In the genomic region with DNA sequence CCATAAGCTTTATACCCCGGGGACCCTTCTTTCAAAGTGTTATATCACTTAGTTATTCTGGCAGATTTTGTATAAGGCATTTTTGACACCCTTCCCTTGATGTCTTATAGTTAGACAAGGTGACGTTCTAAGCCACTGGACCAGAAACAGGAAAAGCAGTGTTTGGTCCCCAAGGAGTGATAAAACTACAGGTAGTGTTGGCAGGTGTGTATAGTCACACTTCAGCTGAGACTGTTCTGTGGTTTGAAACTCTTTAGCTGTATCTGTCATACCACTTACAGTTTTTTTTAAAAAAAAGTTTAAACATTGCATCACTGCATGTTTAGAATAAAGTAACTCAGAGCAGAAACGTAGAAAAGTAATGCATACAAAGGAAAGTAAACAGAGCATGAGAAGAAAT, we compare ENCODE assay signal across 31 cellular contexts. TPM values are rescaled to one million over a fixed set of nuclear protein-coding genes. Genes with fewer than 3 reads are reported as not detected.
"Had no signal": no experiment of that assay in that cellular context is flagged by ENCODE, and none has a peak within 500 bp of the region (broad histone marks: within the 10 kb centered on the region; RNA-seq: fewer than 3 reads in every experiment).

No MANE protein-coding gene starts in this region.

- H3K36me3 ChIP-seq: brain microvascular endothelial cell, heart left ventricle, lower lobe of right lung, right atrium auricular region had no signal

- FAIRE-seq: astrocyte, kidney, TTC549 had no signal

- H3K27ac ChIP-seq: brain microvascular endothelial cell, coronary artery, heart left ventricle, lower lobe of right lung, right atrium auricular region, VCaP had no signal

- ATAC-seq: effector memory CD8-positive, alpha-beta T cell; heart left ventricle; naive thymus-derived CD8-positive, alpha-beta T cell; stimulated activated memory B cell treated with anti-CD40 and anti-IgM and Interleukin-4, amounts not matched to agents 10 μg/mL and 1 μg/mL and 100 μg/mL, for 72 hours; stimulated activated naive CD8-positive, alpha-beta T cell treated with anti-CD3 and anti-CD28 coated beads, Interleukin-15, amount 100 ng/mL, for 72 hours had no signal

- DNase-seq: activated CD4-positive, alpha-beta memory T cell treated with anti-CD3 and anti-CD28 coated beads, Interleukin-2, amount 10 ng/mL, durations not matched to agents 7 days and 5 days; activated CD4-positive, alpha-beta T cell treated with anti-CD3 and anti-CD28 coated beads, Interleukin-2, amount 10 ng/mL, durations not matched to agents 24 days and 14 days; activated CD8-positive, alpha-beta memory T cell treated with anti-CD3 and anti-CD28 coated beads, Interleukin-2, amount 50 U/mL, for 48 hours; activated gamma-delta T cell; activated naive CD4-positive, alpha-beta T cell treated with anti-CD3 and anti-CD28 coated beads, Interleukin-2, amount 50 U/mL, for 16 hours; activated T-cell treated with anti-CD3 and anti-CD28 coated beads, Interleukin-2, amount 50 U/mL, for 24 hours; amniotic stem cell; brain microvascular endothelial cell; effector memory CD8-positive, alpha-beta T cell; erythroblast; heart left ventricle; hypothalamus; immature natural killer cell; kidney; lower lobe of right lung; mesenchymal stem cell; naive thymus-derived CD8-positive, alpha-beta T cell; nucleus accumbens; stimulated activated CD4-positive, alpha-beta T cell treated with anti-CD3 and anti-CD28 coated beads, Interleukin-1b, Interleukin-23, amount 100 ng/mL, for 48 hours; stimulated activated CD4-positive, alpha-beta T cell treated with anti-CD3 and anti-CD28 coated beads, Interleukin-4, amount 100 ng/mL, for 4 hours; stimulated activated CD8-positive, alpha-beta memory T cell treated with anti-CD3 and anti-CD28 coated beads, Interleukin-4, amount 100 ng/mL, for 48 hours; stimulated activated naive CD8-positive, alpha-beta T cell treated with anti-CD3 and anti-CD28 coated beads, Interleukin-15, amount 100 ng/mL, for 72 hours; substantia nigra; T-helper 9 cell had no signal

- H3K27me3 ChIP-seq: brain microvascular endothelial cell, heart left ventricle, right atrium auricular region had no signal

- H3K4me2 ChIP-seq: smooth muscle cell had no signal

- H3K4me1 ChIP-seq: heart left ventricle, lower lobe of right lung, right atrium auricular region had no signal

- H3K4me3 ChIP-seq: coronary artery, heart left ventricle, lower lobe of right lung, right atrium auricular region, smooth muscle cell had no signal

- H3K9me3 ChIP-seq: heart left ventricle, lower lobe of right lung, right atrium auricular region had no signal

RNA-seq across cellular contexts. Expression of a gene that starts 48.5 kb away (rescaled TPM):
- total RNA-seq: activated CD4-positive, alpha-beta memory T cell treated with anti-CD3 and anti-CD28 coated beads, Interleukin-2, amount 10 ng/mL, durations not matched to agents 7 days and 5 days; activated CD4-positive, alpha-beta T cell treated with anti-CD3 and anti-CD28 coated beads, Interleukin-2, amount 10 ng/mL, durations not matched to agents 24 days and 14 days; naive thymus-derived CD8-positive, alpha-beta T cell had no signal
- polyA plus RNA-seq: immature natural killer cell; naive thymus-derived CD8-positive, alpha-beta T cell had no signal
